20 cellular contexts compared by ENCODE assay signal in genomic region chr10:49218480-49218879, GRCh38. TPM values are rescaled to one million over a fixed set of nuclear protein-coding genes. Genes with fewer than 3 reads are reported as not detected.
"Had no signal": no experiment of that assay in that cellular context is flagged by ENCODE, and none has a peak within 500 bp of the region (broad histone marks: within the 10 kb centered on the region; RNA-seq: fewer than 3 reads in every experiment).

No MANE protein-coding gene starts in this region.

- H3K9me3 Mint-ChIP-seq: activated CD4-positive, alpha-beta memory T cell treated with anti-CD3 and anti-CD28 coated beads for 36 hours had no signal

- H3K4me3 ChIP-seq: cardiac muscle cell, left lung, neural progenitor cell, sigmoid colon, tibial nerve, uterus had no signal

- ATAC-seq: activated CD4-positive, alpha-beta T cell treated with anti-CD3 and anti-CD28 coated beads for 36 hours; activated CD8-positive, alpha-beta memory T cell treated with anti-CD3 and anti-CD28 coated beads, Interleukin-2, amount 10 ng/mL, durations not matched to agents 7 days and 5 days; left lung; WTC11 had no signal

- H3K4me1 Mint-ChIP-seq: neural progenitor cell, WTC11 had no signal

- H3K4me3 Mint-ChIP-seq: activated CD4-positive, alpha-beta memory T cell treated with anti-CD3 and anti-CD28 coated beads for 36 hours; activated CD4-positive, alpha-beta T cell treated with anti-CD3 and anti-CD28 coated beads for 36 hours; activated CD8-positive, alpha-beta memory T cell treated with anti-CD3 and anti-CD28 coated beads, Interleukin-2, amount 10 ng/mL, durations not matched to agents 7 days and 5 days; activated naive CD8-positive, alpha-beta T cell; naive B cell; neural progenitor cell; WTC11 had no signal

- H3K36me3 Mint-ChIP-seq: activated CD4-positive, alpha-beta memory T cell treated with anti-CD3 and anti-CD28 coated beads for 36 hours; activated naive CD8-positive, alpha-beta T cell; neural progenitor cell; WTC11 had no signal

- H3K4me1 ChIP-seq: left lung, sigmoid colon, tibial nerve, uterus had no signal

- H3K36me3 ChIP-seq: cardiac muscle cell, left lung, neural progenitor cell, sigmoid colon, tibial nerve, uterus had no signal

- H3K4me2 ChIP-seq: neural progenitor cell had no signal

- H3K9ac ChIP-seq: neural progenitor cell had no signal

- H3K27ac Mint-ChIP-seq: activated CD4-positive, alpha-beta memory T cell treated with anti-CD3 and anti-CD28 coated beads for 36 hours; activated CD4-positive, alpha-beta T cell treated with anti-CD3 and anti-CD28 coated beads for 36 hours; activated CD8-positive, alpha-beta memory T cell treated with anti-CD3 and anti-CD28 coated beads, Interleukin-2, amount 10 ng/mL, durations not matched to agents 7 days and 5 days; activated naive CD8-positive, alpha-beta T cell; neural progenitor cell; WTC11 had no signal

- H2AFZ ChIP-seq: neural progenitor cell had no signal

- DNase-seq: activated CD4-positive, alpha-beta memory T cell treated with anti-CD3 and anti-CD28 coated beads for 36 hours; activated CD4-positive, alpha-beta T cell treated with anti-CD3 and anti-CD28 coated beads for 36 hours; activated CD8-positive, alpha-beta memory T cell treated with anti-CD3 and anti-CD28 coated beads, Interleukin-2, amount 10 ng/mL, durations not matched to agents 7 days and 5 days; amniotic stem cell; dermis blood vessel endothelial cell; effector memory CD4-positive, alpha-beta T cell; foreskin fibroblast; left lung; naive B cell; sigmoid colon; stimulated activated CD4-positive, alpha-beta T cell treated with anti-CD3 and anti-CD28 coated beads, Interleukin-4, amount 100 ng/mL, for 4 hours; stimulated activated naive CD4-positive, alpha-beta T cell treated with Interleukin-2 at 50 U/mL for 16 hours; uterus had no signal

- H3K27me3 ChIP-seq: left lung, neural progenitor cell, sigmoid colon, tibial nerve, uterus had no signal

- H3K27ac ChIP-seq: cardiac muscle cell, left lung, neural progenitor cell, sigmoid colon, tibial nerve, uterus had no signal

- H3K9me3 ChIP-seq: sigmoid colon, uterus had no signal

RNA-seq across cellular contexts. Expression of gene TMEM273, which starts 30.3 kb away (rescaled TPM):
- total RNA-seq: cardiac muscle cell, osteoblast had no signal
- polyA plus RNA-seq: cardiac muscle cell, keratinocyte had no signal
